In the genomic region with DNA sequence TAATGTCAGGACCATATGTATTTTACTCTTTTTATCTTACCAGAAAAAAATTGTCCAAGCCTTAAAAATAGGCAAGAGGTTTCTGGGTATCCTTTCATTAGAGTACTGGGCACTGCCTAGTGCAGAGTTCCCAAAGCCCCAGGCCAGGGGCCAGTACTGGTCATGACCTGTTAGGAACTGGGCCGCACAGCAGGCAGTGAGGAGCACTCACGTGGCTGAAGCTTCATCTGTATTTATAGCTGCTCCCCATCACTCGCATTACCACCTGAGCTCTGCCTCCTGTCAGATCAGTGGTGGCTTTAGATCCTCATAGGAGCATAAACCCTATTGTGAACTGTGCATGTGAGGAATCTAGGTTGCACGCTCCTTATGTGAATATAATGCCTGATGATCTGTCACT, we compare ENCODE assay signal across 1 cellular context.
TF ChIP-seq lines count a peak whose summit lies in the region.

No MANE protein-coding gene starts in this region.

TF ChIP-seq in GM23338, 12 proteins besides CTCF, POLR2A, EP300 and RAD21 (continued from another document):
- TF ChIP-seq EZH2phosphoT487 (IDR thresholded peaks at IDR 0.05; ENCODE audit: unreplicated experiment) (no peak), STAT1 (IDR thresholded peaks at IDR 0.05; ENCODE audit: unreplicated experiment) (no peak), ZNF114 (CRISPR knock-in tag; IDR thresholded peaks at IDR 0.05) (no peak), CREB1 (CRISPR knock-in tag; IDR thresholded peaks at IDR 0.05; ENCODE audit: low read depth) (no peak), ZNF331 (CRISPR knock-in tag; IDR thresholded peaks at IDR 0.05; ENCODE audit: low read depth) (no peak)
- TF ChIP-seq, protein P1, sequence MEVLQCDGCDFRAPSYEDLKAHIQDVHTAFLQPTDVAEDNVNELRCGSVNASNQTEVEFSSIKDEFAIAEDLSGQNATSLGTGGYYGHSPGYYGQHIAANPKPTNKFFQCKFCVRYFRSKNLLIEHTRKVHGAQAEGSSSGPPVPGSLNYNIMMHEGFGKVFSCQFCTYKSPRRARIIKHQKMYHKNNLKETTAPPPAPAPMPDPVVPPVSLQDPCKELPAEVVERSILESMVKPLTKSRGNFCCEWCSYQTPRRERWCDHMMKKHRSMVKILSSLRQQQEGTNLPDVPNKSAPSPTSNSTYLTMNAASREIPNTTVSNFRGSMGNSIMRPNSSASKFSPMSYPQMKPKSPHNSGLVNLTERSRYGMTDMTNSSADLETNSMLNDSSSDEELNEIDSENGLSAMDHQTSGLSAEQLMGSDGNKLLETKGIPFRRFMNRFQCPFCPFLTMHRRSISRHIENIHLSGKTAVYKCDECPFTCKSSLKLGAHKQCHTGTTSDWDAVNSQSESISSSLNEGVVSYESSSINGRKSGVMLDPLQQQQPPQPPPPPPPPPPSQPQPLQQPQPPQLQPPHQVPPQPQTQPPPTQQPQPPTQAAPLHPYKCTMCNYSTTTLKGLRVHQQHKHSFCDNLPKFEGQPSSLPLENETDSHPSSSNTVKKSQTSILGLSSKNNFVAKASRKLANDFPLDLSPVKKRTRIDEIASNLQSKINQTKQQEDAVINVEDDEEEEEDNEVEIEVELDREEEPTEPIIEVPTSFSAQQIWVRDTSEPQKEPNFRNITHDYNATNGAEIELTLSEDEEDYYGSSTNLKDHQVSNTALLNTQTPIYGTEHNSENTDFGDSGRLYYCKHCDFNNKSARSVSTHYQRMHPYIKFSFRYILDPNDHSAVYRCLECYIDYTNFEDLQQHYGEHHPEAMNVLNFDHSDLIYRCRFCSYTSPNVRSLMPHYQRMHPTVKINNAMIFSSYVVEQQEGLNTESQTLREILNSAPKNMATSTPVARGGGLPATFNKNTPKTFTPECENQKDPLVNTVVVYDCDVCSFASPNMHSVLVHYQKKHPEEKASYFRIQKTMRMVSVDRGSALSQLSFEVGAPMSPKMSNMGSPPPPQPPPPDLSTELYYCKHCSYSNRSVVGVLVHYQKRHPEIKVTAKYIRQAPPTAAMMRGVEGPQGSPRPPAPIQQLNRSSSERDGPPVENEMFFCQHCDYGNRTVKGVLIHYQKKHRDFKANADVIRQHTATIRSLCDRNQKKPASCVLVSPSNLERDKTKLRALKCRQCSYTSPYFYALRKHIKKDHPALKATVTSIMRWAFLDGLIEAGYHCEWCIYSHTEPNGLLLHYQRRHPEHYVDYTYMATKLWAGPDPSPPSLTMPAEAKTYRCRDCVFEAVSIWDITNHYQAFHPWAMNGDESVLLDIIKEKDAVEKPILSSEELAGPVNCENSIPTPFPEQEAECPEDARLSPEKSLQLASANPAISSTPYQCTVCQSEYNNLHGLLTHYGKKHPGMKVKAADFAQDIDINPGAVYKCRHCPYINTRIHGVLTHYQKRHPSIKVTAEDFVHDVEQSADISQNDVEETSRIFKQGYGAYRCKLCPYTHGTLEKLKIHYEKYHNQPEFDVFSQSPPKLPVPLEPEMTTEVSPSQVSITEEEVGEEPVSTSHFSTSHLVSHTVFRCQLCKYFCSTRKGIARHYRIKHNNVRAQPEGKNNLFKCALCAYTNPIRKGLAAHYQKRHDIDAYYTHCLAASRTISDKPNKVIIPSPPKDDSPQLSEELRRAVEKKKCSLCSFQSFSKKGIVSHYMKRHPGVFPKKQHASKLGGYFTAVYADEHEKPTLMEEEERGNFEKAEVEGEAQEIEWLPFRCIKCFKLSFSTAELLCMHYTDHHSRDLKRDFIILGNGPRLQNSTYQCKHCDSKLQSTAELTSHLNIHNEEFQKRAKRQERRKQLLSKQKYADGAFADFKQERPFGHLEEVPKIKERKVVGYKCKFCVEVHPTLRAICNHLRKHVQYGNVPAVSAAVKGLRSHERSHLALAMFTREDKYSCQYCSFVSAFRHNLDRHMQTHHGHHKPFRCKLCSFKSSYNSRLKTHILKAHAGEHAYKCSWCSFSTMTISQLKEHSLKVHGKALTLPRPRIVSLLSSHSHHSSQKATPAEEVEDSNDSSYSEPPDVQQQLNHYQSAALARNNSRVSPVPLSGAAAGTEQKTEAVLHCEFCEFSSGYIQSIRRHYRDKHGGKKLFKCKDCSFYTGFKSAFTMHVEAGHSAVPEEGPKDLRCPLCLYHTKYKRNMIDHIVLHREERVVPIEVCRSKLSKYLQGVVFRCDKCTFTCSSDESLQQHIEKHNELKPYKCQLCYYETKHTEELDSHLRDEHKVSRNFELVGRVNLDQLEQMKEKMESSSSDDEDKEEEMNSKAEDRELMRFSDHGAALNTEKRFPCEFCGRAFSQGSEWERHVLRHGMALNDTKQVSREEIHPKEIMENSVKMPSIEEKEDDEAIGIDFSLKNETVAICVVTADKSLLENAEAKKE (CRISPR knock-in tag; IDR thresholded peaks at IDR 0.05): no peak
- TF ChIP-seq, protein P2, sequence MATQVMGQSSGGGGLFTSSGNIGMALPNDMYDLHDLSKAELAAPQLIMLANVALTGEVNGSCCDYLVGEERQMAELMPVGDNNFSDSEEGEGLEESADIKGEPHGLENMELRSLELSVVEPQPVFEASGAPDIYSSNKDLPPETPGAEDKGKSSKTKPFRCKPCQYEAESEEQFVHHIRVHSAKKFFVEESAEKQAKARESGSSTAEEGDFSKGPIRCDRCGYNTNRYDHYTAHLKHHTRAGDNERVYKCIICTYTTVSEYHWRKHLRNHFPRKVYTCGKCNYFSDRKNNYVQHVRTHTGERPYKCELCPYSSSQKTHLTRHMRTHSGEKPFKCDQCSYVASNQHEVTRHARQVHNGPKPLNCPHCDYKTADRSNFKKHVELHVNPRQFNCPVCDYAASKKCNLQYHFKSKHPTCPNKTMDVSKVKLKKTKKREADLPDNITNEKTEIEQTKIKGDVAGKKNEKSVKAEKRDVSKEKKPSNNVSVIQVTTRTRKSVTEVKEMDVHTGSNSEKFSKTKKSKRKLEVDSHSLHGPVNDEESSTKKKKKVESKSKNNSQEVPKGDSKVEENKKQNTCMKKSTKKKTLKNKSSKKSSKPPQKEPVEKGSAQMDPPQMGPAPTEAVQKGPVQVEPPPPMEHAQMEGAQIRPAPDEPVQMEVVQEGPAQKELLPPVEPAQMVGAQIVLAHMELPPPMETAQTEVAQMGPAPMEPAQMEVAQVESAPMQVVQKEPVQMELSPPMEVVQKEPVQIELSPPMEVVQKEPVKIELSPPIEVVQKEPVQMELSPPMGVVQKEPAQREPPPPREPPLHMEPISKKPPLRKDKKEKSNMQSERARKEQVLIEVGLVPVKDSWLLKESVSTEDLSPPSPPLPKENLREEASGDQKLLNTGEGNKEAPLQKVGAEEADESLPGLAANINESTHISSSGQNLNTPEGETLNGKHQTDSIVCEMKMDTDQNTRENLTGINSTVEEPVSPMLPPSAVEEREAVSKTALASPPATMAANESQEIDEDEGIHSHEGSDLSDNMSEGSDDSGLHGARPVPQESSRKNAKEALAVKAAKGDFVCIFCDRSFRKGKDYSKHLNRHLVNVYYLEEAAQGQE (IDR thresholded peaks at IDR 0.05; ENCODE audit: unreplicated experiment): no peak
